15 cellular contexts compared by ENCODE assay signal in the genomic region with DNA sequence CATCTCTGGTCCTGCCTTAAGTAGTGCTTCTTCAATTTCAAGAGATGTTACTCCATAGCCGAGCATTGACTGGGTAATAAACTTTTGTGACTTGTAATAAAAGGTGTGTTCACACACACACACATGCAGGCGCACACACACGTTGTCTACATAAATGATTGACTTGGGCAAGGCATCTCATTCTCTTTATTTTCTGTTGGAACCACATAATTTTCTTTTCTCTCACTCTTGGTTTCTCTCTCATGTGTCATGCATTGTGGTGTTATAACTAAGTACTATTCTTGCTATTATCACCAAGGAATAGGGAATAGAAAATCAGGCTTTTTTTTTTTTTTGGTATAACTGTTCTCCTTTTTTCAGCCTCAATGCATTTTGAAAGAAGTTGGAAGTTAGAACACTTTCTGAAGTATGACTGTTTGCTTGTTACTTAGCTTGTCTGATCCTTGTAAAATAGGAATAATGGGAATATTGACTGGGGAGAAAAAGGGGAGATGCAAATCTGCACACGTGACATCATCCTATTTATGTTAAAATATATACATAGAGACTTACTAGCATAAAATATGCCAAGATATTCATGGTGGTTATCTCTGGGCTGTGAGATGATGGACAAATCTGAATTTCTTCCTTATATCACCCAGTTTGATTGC.
"Had no signal": no experiment of that assay in that cellular context is flagged by ENCODE, and none has a peak within 500 bp of the region (broad histone marks: within the 10 kb centered on the region; RNA-seq: fewer than 3 reads in every experiment).

No MANE protein-coding gene starts in this region.

- H3K9me3 Mint-ChIP-seq: immature natural killer cell, nephron had no signal

- H3K4me1 ChIP-seq: ascending aorta, psoas muscle, right lobe of liver, tibial artery, uterus had no signal

- DNase-seq: activated CD4-positive, alpha-beta T cell treated with anti-CD3 and anti-CD28 coated beads, Interleukin-2, amount 50 U/mL, for 4 hours; activated CD4-positive, CD25-positive, alpha-beta regulatory T cell; activated CD8-positive, alpha-beta memory T cell treated with anti-CD3 and anti-CD28 coated beads, Interleukin-2, amount 10 ng/mL, durations not matched to agents 7 days and 5 days; activated T-cell treated with anti-CD3 and anti-CD28 coated beads, Interleukin-2, amount 50 U/mL, for 4 hours; immature natural killer cell; mammary epithelial cell; psoas muscle; right lobe of liver; T-helper 17 cell; tibial artery; uterus had no signal

- ATAC-seq: activated CD8-positive, alpha-beta memory T cell treated with anti-CD3 and anti-CD28 coated beads, Interleukin-2, amount 10 ng/mL, durations not matched to agents 7 days and 5 days; activated T-cell treated with anti-CD3 and anti-CD28 coated beads, Interleukin-2, amount 50 U/mL, for 4 hours; left lobe of liver; psoas muscle; T-helper 17 cell had no signal

- H3K36me3 ChIP-seq: ascending aorta, esophagus muscularis mucosa, right lobe of liver, tibial artery, uterus had no signal

- H3K27ac ChIP-seq: ascending aorta, esophagus muscularis mucosa, psoas muscle, right lobe of liver, tibial artery, uterus had no signal

- H3K4me1 Mint-ChIP-seq: immature natural killer cell had no signal

- H3K36me3 Mint-ChIP-seq: immature natural killer cell had no signal

- H3K4me3 Mint-ChIP-seq: activated CD8-positive, alpha-beta memory T cell treated with anti-CD3 and anti-CD28 coated beads, Interleukin-2, amount 10 ng/mL, durations not matched to agents 7 days and 5 days; activated T-cell treated with anti-CD3 and anti-CD28 coated beads, Interleukin-2, amount 50 U/mL, for 4 hours; immature natural killer cell; nephron; T-helper 17 cell had no signal

- H3K27me3 ChIP-seq: ascending aorta, right lobe of liver, uterus had no signal

- H3K9me3 ChIP-seq: ascending aorta, esophagus muscularis mucosa, psoas muscle, right lobe of liver, tibial artery, uterus had no signal

- H3K27ac Mint-ChIP-seq: activated CD8-positive, alpha-beta memory T cell treated with anti-CD3 and anti-CD28 coated beads, Interleukin-2, amount 10 ng/mL, durations not matched to agents 7 days and 5 days; immature natural killer cell; nephron; T-helper 17 cell had no signal

- H3K4me3 ChIP-seq: ascending aorta, esophagus muscularis mucosa, psoas muscle, right lobe of liver, tibial artery, uterus had no signal
